In genomic region chr10:12196531-12197211, GRCh38 we compare ENCODE assay signal across 8 cellular contexts. TPM values are rescaled to one million over a fixed set of nuclear protein-coding genes. Genes with fewer than 3 reads are reported as not detected.
A peak's percentile ranks its signal among the peaks of the same experiment; 100 is the strongest.
DNase-seq lines count a peak whose midpoint lies in the region; ATAC-seq and TF ChIP-seq lines count a peak whose summit lies in the region.

No MANE protein-coding gene starts in this region.

- peak overlapping the region; percentile 99 for H3K4me3 ChIP-seq in AG04450 (ENCODE audit: low read depth, low read length)
- H3K4me3 ChIP-seq in body of pancreas: peak overlapping the region; percentile 52 to 93
- peak overlapping the region; percentile 70 for H3K4me3 ChIP-seq in mucosa of descending colon

- H3K27me3 ChIP-seq in AG04450 (ENCODE audit: control insufficient read depth, insufficient read depth, low read length) (no peaks in the 10 kb centered on the region), body of pancreas (no peaks in the 10 kb centered on the region)

- POLR2A ChIA-PET in AG04450 (lab: Yijun Ruan, JAX): interaction anchor here (0.6 to 1.3 kb wide), 5 partner anchors 10 to 521 kb away, joined by 3 to 5 read pairs (median 3); partner anchors contain the start of gene UPF2

- DNase-seq in AG04450 (ENCODE audit: low read depth, low spot score): no peak
- no peak for DNase-seq in body of pancreas
- no peak for DNase-seq in mucosa of descending colon
- DNase-seq in GM10266 (ENCODE audit: extremely low spot score): no peak
- no peak for DNase-seq in activated CD4-positive, CD25-positive, alpha-beta regulatory T cell treated with anti-CD3 and anti-CD28 coated beads, Interleukin-2, amount 50 U/mL, for 72 hours

- peaks cover 0 to 5% of the 10 kb centered on the region in 2 donors for H3K36me3 ChIP-seq in body of pancreas (replicated peaks in 1 of 2; ENCODE audit: insufficient read depth in 1 of 2, low read depth in 2 of 2)
- H3K36me3 ChIP-seq in mucosa of descending colon (ENCODE audit: low read depth): no peaks in the 10 kb centered on the region

- intact Hi-C loops in body of pancreas (cut with DNase I): no loop called here
- intact Hi-C loops in mucosa of descending colon (cut with DNase I, micrococcal nuclease): no loop called here

- H3K9me3 ChIP-seq in AG04450 (ENCODE audit: control insufficient read depth, insufficient read depth, low read length): peaks cover 3% of the 10 kb centered on the region; the same call in 1 of the 2 replicates
- no peaks in the 10 kb centered on the region for H3K9me3 ChIP-seq in body of pancreas
- H3K9me3 ChIP-seq in mucosa of descending colon: no peaks in the 10 kb centered on the region

- no peak for TF ChIP-seq POLR2A in body of pancreas (IDR thresholded peaks at IDR 0.05)

- ATAC-seq in HG03457 (IDR thresholded peaks at IDR 0.05; ENCODE audit: unreplicated experiment): peak; percentile 19
- no peak for ATAC-seq in body of pancreas
- no peak for ATAC-seq in mucosa of descending colon
- no peak for ATAC-seq in HG02678 (IDR thresholded peaks at IDR 0.05; ENCODE audit: unreplicated experiment)
- ATAC-seq in HG03175 (IDR thresholded peaks at IDR 0.05; ENCODE audit: unreplicated experiment): no peak

- 7 to 10% methylated on average over 15 of the region's 15 CpGs for WGBS in body of pancreas, 2 donors

- H3K4me1 ChIP-seq in body of pancreas (peaks cover 22% of the 10 kb centered on the region), mucosa of descending colon (ENCODE audit: low read depth) (peaks cover 25% of the 10 kb centered on the region)

- no peak for TF ChIP-seq CTCF in AG04450 (IDR thresholded peaks at IDR 0.05; ENCODE audit: low read depth, low read length)
- no peak for TF ChIP-seq CTCF in body of pancreas (IDR thresholded peaks at IDR 0.05)
- TF ChIP-seq CTCF in mucosa of descending colon (IDR thresholded peaks at IDR 0.05): no peak
- TF ChIP-seq CTCF in GM10266 (IDR thresholded peaks at IDR 0.05; ENCODE audit: control insufficient read depth, insufficient read depth, low read depth, missing control alignments): no peak

- CTCF ChIA-PET in AG04450 (lab: Charles Lee): interaction anchor here (1.4 to 2.3 kb wide), 3 partner anchors 18 to 903 kb away, joined by 5 to 11 read pairs (median 10); partner anchors contain the start of gene OPTN

- peak overlapping the region; percentile 88 for H3K27ac ChIP-seq in AG04450 (ENCODE audit: low read depth, low read length)
- peak overlapping the region; percentile 68 to 92 (median 81) for H3K27ac ChIP-seq in body of pancreas

RNA-seq across cellular contexts. Expression of gene CDC123, which starts 0.7 kb away (rescaled TPM):
- polyA plus RNA-seq in AG04450 (2011; rRNA removed): 124 and 138 TPM in 2 replicates
- polyA minus RNA-seq in AG04450 (2011; rRNA and poly(A)+ RNA removed): 211 and 221 TPM in 2 replicates
- total RNA-seq in body of pancreas: 10 to 100 TPM; 28.3 to 38.2 TPM
- 10 to 100 TPM; 40.5 to 66.1 (median 48.4) TPM for total RNA-seq in mucosa of descending colon

RNA-seq across cellular contexts. Expression of gene NUDT5, which starts 1.0 kb away (rescaled TPM):
- 110 and 121 TPM in 2 replicates for polyA plus RNA-seq in AG04450 (2011; rRNA removed)
- 37.2 and 44.3 TPM in 2 replicates for polyA minus RNA-seq in AG04450 (2011; rRNA and poly(A)+ RNA removed)
- 10 to 100 TPM; 20.8 to 33.6 TPM for total RNA-seq in body of pancreas
- total RNA-seq in mucosa of descending colon: 10 to 100 TPM; 32.0 to 44.7 (median 32.8) TPM
